ENCODE assay signal across 1 cellular context in the genomic region with DNA sequence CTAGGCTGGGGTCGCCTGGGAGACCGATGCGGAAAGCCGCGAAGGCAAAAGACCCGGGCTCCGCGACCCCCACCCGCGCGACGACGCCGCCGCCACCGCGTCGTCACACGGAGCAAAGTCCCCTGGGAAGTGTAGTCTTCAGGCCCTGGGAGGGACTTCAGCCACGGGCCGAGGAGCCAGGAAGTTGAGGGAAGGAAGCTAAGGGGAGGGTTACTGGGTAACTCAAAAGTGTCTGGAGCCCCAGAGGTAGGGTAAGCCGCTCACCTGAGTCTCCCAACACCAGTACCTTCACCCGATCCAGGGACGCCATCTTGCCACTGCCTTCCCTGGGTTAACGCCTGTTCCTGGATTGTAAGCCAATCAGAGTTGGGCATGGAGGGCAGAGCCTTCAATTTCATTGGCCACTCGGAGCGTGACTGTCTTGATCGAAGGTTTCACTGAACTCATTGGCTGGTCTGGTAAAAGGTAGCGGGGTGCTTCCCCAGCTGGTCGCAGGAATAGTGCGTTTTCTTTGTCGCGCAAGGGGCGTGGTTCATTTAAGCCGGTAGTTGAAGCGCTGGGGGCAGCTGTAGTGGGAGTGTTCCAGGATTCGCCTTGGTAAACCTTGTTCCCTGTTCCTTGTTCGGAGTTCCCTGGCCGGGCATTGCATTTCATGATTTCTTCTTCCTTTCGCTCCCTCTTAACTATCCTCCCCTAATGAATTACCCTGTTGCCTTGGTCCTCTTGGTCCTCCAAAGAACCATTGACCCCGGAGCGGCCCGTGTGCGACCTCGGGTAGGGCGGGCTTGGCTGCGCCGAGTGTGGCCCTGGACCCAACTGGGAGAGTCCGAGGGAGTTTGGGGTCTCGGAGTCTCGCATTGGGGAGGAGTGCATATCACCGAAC.
TF ChIP-seq lines count a peak whose summit lies in the region.

A gene (plus strand): TSS at position 547 of the 883 bp plus-strand sequence. CDS start 7,809 bp downstream, outside the sequence.
A gene with protein sequence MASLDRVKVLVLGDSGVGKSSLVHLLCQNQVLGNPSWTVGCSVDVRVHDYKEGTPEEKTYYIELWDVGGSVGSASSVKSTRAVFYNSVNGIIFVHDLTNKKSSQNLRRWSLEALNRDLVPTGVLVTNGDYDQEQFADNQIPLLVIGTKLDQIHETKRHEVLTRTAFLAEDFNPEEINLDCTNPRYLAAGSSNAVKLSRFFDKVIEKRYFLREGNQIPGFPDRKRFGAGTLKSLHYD (minus strand): TSS at position 319 of the 883 bp plus-strand sequence. CDS start 9 bp downstream, at position 310.

TF ChIP-seq in K562, 482 proteins besides CTCF, POLR2A, EP300 and RAD21 (continued from another document and continues in another):
- TF ChIP-seq ZNF695 (CRISPR knock-in tag; IDR thresholded peaks at IDR 0.05) (no peak), KDM1A (IDR thresholded peaks at IDR 0.05) (no peak), NR2C1 (IDR thresholded peaks at IDR 0.05) (peak; percentile 45), NR2C1 (tag; IDR thresholded peaks at IDR 0.05) (peak; percentile 52; the same call in 1 of the 2 replicates), TAF1 (IDR thresholded peaks at IDR 0.05; ENCODE audit: control insufficient read depth, extremely low read depth, insufficient read depth, low read length, severe bottlenecking) (peak; percentile 83), ZNF143 (CRISPR knock-in tag; IDR thresholded peaks at IDR 0.05) (peak; percentile 87), C11orf30 (IDR thresholded peaks at IDR 0.05; ENCODE audit: low read depth) (peak; percentile 92), ZNF384 (IDR thresholded peaks at IDR 0.05; ENCODE audit: low read depth, low read length) (no peak), ZNF507 (tag; conservative IDR thresholded peaks at IDR 0.05) (no peak), NBN (IDR thresholded peaks at IDR 0.05; ENCODE audit: low read depth) (peak; percentile 20; the same call in 1 of the 2 replicates), SOX6 (IDR thresholded peaks at IDR 0.05) (no peak), NRF1 (conservative IDR thresholded peaks at IDR 0.05 in 1 of 2, IDR thresholded peaks at IDR 0.05 in 1 of 2) (peak; percentile 50 to 54), NFYB (IDR thresholded peaks at IDR 0.05; ENCODE audit: extremely low read depth, insufficient read length) (peak; percentile 81), CREB1 (IDR thresholded peaks at IDR 0.05) (peak; percentile 92), CREB1 (CRISPR knock-in tag; IDR thresholded peaks at IDR 0.05) (peak; percentile 95), GTF2E2 (tag; IDR thresholded peaks at IDR 0.05) (peak; percentile 48; the same call in 1 of the 2 replicates), ZSCAN29 (IDR thresholded peaks at IDR 0.05) (no peak), SUPT5H (IDR thresholded peaks at IDR 0.05) (peak; percentile 61; the same call in 1 of the 2 replicates), HCFC1 (IDR thresholded peaks at IDR 0.05; ENCODE audit: low read depth, low read length) (peak; percentile 85), RBM25 (IDR thresholded peaks at IDR 0.05; ENCODE audit: low read depth, low read length, severe bottlenecking) (peak; percentile 64), POLR2H (tag; IDR thresholded peaks at IDR 0.05; ENCODE audit: low read depth) (peak; percentile 45; the same call in 1 of the 2 replicates), CREM (IDR thresholded peaks at IDR 0.05; ENCODE audit: low read depth) (peak; percentile 98), TAF7 (tag; IDR thresholded peaks at IDR 0.05) (peak; percentile 95), FOS (IDR thresholded peaks at IDR 0.05; ENCODE audit: extremely low read depth, insufficient read length) (peak; percentile 75), EP400 (IDR thresholded peaks at IDR 0.05) (peak; percentile 64), L3MBTL2 (IDR thresholded peaks at IDR 0.05) (peak; percentile 84), ATF1 (CRISPR knock-in tag; IDR thresholded peaks at IDR 0.05) (peak; percentile 91), ATF1 (tag; IDR thresholded peaks at IDR 0.05) (peak; percentile 98), NFRKB (IDR thresholded peaks at IDR 0.05; ENCODE audit: low read depth) (peak; percentile 70), TOE1 (IDR thresholded peaks at IDR 0.05; ENCODE audit: borderline replicate concordance) (no peak), TOE1 (CRISPR knock-in tag; IDR thresholded peaks at IDR 0.05; ENCODE audit: borderline replicate concordance, low read depth) (no peak), MYBL2 (IDR thresholded peaks at IDR 0.05; ENCODE audit: low read depth) (peak; percentile 87), MYBL2 (CRISPR knock-in tag; IDR thresholded peaks at IDR 0.05; ENCODE audit: borderline replicate concordance) (no peak), PYGO2 (tag; IDR thresholded peaks at IDR 0.05) (no peak), MYNN (IDR thresholded peaks at IDR 0.05) (no peak), MYNN (CRISPR knock-in tag; IDR thresholded peaks at IDR 0.05) (no peak)
- TF ChIP-seq, protein P1, sequence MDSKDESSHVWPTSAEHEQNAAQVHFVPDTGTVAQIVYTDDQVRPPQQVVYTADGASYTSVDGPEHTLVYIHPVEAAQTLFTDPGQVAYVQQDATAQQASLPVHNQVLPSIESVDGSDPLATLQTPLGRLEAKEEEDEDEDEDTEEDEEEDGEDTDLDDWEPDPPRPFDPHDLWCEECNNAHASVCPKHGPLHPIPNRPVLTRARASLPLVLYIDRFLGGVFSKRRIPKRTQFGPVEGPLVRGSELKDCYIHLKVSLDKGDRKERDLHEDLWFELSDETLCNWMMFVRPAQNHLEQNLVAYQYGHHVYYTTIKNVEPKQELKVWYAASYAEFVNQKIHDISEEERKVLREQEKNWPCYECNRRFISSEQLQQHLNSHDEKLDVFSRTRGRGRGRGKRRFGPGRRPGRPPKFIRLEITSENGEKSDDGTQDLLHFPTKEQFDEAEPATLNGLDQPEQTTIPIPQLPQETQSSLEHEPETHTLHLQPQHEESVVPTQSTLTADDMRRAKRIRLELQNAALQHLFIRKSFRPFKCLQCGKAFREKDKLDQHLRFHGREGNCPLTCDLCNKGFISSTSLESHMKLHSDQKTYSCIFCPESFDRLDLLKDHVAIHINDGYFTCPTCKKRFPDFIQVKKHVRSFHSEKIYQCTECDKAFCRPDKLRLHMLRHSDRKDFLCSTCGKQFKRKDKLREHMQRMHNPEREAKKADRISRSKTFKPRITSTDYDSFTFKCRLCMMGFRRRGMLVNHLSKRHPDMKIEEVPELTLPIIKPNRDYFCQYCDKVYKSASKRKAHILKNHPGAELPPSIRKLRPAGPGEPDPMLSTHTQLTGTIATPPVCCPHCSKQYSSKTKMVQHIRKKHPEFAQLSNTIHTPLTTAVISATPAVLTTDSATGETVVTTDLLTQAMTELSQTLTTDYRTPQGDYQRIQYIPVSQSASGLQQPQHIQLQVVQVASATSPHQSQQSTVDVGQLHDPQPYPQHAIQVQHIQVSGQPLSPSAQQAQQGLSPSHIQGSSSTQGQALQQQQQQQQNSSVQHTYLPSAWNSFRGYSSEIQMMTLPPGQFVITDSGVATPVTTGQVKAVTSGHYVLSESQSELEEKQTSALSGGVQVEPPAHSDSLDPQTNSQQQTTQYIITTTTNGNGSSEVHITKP (IDR thresholded peaks at IDR 0.05; ENCODE audit: partially characterized antibody): no peak
- TF ChIP-seq, protein P2, sequence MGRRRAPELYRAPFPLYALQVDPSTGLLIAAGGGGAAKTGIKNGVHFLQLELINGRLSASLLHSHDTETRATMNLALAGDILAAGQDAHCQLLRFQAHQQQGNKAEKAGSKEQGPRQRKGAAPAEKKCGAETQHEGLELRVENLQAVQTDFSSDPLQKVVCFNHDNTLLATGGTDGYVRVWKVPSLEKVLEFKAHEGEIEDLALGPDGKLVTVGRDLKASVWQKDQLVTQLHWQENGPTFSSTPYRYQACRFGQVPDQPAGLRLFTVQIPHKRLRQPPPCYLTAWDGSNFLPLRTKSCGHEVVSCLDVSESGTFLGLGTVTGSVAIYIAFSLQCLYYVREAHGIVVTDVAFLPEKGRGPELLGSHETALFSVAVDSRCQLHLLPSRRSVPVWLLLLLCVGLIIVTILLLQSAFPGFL (CRISPR knock-in tag; IDR thresholded peaks at IDR 0.05): no peak
- TF ChIP-seq, protein P3, sequence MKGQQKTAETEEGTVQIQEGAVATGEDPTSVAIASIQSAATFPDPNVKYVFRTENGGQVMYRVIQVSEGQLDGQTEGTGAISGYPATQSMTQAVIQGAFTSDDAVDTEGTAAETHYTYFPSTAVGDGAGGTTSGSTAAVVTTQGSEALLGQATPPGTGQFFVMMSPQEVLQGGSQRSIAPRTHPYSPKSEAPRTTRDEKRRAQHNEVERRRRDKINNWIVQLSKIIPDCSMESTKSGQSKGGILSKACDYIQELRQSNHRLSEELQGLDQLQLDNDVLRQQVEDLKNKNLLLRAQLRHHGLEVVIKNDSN (CRISPR knock-in tag; IDR thresholded peaks at IDR 0.05): peak; percentile 51
- TF ChIP-seq, protein P4, sequence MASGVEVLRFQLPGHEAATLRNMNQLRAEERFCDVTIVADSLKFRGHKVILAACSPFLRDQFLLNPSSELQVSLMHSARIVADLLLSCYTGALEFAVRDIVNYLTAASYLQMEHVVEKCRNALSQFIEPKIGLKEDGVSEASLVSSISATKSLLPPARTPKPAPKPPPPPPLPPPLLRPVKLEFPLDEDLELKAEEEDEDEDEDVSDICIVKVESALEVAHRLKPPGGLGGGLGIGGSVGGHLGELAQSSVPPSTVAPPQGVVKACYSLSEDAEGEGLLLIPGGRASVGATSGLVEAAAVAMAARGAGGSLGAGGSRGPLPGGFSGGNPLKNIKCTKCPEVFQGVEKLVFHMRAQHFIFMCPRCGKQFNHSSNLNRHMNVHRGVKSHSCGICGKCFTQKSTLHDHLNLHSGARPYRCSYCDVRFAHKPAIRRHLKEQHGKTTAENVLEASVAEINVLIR (CRISPR knock-in tag; IDR thresholded peaks at IDR 0.05): peak; percentile 76; the same call in 1 of the 2 replicates
- TF ChIP-seq, protein P5, sequence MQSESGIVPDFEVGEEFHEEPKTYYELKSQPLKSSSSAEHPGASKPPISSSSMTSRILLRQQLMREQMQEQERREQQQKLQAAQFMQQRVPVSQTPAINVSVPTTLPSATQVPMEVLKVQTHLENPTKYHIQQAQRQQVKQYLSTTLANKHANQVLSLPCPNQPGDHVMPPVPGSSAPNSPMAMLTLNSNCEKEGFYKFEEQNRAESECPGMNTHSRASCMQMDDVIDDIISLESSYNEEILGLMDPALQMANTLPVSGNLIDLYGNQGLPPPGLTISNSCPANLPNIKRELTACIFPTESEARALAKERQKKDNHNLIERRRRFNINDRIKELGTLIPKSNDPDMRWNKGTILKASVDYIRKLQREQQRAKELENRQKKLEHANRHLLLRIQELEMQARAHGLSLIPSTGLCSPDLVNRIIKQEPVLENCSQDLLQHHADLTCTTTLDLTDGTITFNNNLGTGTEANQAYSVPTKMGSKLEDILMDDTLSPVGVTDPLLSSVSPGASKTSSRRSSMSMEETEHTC (IDR thresholded peaks at IDR 0.05): no peak
- TF ChIP-seq, protein P6, sequence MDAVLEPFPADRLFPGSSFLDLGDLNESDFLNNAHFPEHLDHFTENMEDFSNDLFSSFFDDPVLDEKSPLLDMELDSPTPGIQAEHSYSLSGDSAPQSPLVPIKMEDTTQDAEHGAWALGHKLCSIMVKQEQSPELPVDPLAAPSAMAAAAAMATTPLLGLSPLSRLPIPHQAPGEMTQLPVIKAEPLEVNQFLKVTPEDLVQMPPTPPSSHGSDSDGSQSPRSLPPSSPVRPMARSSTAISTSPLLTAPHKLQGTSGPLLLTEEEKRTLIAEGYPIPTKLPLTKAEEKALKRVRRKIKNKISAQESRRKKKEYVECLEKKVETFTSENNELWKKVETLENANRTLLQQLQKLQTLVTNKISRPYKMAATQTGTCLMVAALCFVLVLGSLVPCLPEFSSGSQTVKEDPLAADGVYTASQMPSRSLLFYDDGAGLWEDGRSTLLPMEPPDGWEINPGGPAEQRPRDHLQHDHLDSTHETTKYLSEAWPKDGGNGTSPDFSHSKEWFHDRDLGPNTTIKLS (IDR thresholded peaks at IDR 0.05; ENCODE audit: borderline replicate concordance, low read depth): peak; percentile 82; the same call in 1 of the 2 replicates
- TF ChIP-seq, protein P7, sequence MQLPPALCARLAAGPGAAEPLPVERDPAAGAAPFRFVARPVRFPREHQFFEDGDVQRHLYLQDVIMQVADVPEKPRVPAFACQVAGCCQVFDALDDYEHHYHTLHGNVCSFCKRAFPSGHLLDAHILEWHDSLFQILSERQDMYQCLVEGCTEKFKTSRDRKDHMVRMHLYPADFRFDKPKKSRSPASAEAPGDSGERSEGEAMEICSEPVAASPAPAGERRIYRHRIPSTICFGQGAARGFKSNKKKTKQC (CRISPR knock-in tag; IDR thresholded peaks at IDR 0.05): 0 out of 2 replicates have a peak, but pooled peaks have one; percentile 21
- TF ChIP-seq, protein P8, sequence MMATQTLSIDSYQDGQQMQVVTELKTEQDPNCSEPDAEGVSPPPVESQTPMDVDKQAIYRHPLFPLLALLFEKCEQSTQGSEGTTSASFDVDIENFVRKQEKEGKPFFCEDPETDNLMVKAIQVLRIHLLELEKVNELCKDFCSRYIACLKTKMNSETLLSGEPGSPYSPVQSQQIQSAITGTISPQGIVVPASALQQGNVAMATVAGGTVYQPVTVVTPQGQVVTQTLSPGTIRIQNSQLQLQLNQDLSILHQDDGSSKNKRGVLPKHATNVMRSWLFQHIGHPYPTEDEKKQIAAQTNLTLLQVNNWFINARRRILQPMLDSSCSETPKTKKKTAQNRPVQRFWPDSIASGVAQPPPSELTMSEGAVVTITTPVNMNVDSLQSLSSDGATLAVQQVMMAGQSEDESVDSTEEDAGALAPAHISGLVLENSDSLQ (IDR thresholded peaks at IDR 0.05): peak; percentile 75
- TF ChIP-seq, protein P9, sequence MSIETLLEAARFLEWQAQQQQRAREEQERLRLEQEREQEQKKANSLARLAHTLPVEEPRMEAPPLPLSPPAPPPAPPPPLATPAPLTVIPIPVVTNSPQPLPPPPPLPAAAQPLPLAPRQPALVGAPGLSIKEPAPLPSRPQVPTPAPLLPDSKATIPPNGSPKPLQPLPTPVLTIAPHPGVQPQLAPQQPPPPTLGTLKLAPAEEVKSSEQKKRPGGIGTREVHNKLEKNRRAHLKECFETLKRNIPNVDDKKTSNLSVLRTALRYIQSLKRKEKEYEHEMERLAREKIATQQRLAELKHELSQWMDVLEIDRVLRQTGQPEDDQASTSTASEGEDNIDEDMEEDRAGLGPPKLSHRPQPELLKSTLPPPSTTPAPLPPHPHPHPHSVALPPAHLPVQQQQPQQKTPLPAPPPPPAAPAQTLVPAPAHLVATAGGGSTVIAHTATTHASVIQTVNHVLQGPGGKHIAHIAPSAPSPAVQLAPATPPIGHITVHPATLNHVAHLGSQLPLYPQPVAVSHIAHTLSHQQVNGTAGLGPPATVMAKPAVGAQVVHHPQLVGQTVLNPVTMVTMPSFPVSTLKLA (conservative IDR thresholded peaks at IDR 0.05): peak; percentile 54 to 79
- TF ChIP-seq, protein P10, sequence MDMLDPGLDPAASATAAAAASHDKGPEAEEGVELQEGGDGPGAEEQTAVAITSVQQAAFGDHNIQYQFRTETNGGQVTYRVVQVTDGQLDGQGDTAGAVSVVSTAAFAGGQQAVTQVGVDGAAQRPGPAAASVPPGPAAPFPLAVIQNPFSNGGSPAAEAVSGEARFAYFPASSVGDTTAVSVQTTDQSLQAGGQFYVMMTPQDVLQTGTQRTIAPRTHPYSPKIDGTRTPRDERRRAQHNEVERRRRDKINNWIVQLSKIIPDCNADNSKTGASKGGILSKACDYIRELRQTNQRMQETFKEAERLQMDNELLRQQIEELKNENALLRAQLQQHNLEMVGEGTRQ (CRISPR knock-in tag; IDR thresholded peaks at IDR 0.05): no peak
- TF ChIP-seq, protein P11, sequence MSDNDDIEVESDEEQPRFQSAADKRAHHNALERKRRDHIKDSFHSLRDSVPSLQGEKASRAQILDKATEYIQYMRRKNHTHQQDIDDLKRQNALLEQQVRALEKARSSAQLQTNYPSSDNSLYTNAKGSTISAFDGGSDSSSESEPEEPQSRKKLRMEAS (CRISPR knock-in tag; IDR thresholded peaks at IDR 0.05): peak; percentile 57; the same call in 1 of the 2 replicates
